ENCODE assay signal across 18 cellular contexts in the genomic region with DNA sequence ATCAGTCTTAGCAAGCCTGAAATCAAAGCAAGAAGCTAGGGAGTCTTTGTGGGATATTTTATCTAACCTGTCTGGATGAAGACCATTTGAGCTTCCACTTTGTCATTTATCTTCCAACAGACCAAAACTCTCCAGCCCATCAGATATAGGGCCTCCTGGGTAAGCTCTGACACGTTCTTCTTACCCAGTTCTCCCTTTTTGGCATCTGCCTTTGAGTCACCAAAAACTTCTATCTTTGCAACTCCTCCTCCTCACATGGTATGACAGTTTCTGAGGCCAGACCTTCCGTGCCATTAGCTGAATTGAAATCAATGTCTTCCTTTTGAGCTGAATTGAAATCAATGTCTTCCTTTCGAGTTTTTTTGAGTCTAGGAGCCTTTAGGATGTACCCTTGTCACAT.
DNase-seq lines count a peak whose midpoint lies in the region; ATAC-seq lines count a peak whose summit lies in the region.
"Had no signal": no experiment of that assay in that cellular context is flagged by ENCODE, and none has a peak within 500 bp of the region (broad histone marks: within the 10 kb centered on the region; RNA-seq: fewer than 3 reads in every experiment).

No MANE protein-coding gene starts in this region.

- peak; percentile 36 for ATAC-seq in stimulated activated naive CD8-positive, alpha-beta T cell treated with anti-CD3 and anti-CD28 coated beads, Interleukin-15, Interleukin-2, amounts not matched to agents 100 U/mL and 50 U/mL, for 24 hours
- ATAC-seq in stimulated activated naive CD8-positive, alpha-beta T cell treated with anti-CD3 and anti-CD28 coated beads, Interleukin-15, amount 100 ng/mL, for 72 hours: no peak
- ATAC-seq in GM19463 (IDR thresholded peaks at IDR 0.05; ENCODE audit: unreplicated experiment) (peak; percentile 75), GM21786 (IDR thresholded peaks at IDR 0.05; ENCODE audit: unreplicated experiment) (no peak), HG03520 (IDR thresholded peaks at IDR 0.05; ENCODE audit: unreplicated experiment) (no peak)

- no peaks in the 10 kb centered on the region for H3K79me1 ChIP-seq in mesendoderm (ENCODE audit: low read length)

- peak overlapping the region; percentile 8 for H2BK15ac ChIP-seq in mesendoderm (replicated peaks; ENCODE audit: low read depth)

- no peak overlapping the region for H3K27ac ChIP-seq in mesendoderm (ENCODE audit: low read depth, low read length)
- H3K27ac ChIP-seq: BLaER1 treated with 17β-estradiol and CSF1 and Interleukin-3, amounts not matched to agents 10 nM and 100 nM had no signal

- H3K23ac ChIP-seq in mesendoderm (ENCODE audit: low read length): no peak overlapping the region

- H3K4me1 Mint-ChIP-seq in stimulated activated naive CD8-positive, alpha-beta T cell treated with anti-CD3 and anti-CD28 coated beads, Interleukin-15, amount 100 ng/mL, for 72 hours: no peaks in the 10 kb centered on the region
- H3K4me1 Mint-ChIP-seq: B cell; CD4-positive, CD25-positive, alpha-beta regulatory T cell; CD8-positive, alpha-beta memory T cell; IgD-negative memory B cell had no signal

- no peaks in the 10 kb centered on the region for H3K36me3 ChIP-seq in mesendoderm (ENCODE audit: control insufficient read depth, insufficient read depth, low read length)

- no peak overlapping the region for H3K4me3 ChIP-seq in mesendoderm (ENCODE audit: low read length)
- H3K4me3 ChIP-seq: BLaER1 treated with 17β-estradiol and CSF1 and Interleukin-3, amounts not matched to agents 10 nM and 100 nM had no signal

- no peak overlapping the region for H4K5ac ChIP-seq in mesendoderm (ENCODE audit: low read length)

- H3K9me3 Mint-ChIP-seq in stimulated activated naive CD8-positive, alpha-beta T cell treated with anti-CD3 and anti-CD28 coated beads, Interleukin-15, amount 100 ng/mL, for 72 hours: peaks cover 23 to 29% of the 10 kb centered on the region in 2 donors

- H3K56ac ChIP-seq in mesendoderm (ENCODE audit: low read length): no peak overlapping the region

- intact Hi-C loops in head of caudate nucleus (cut with DNase I): no loop called here

- H3K27me3 ChIP-seq in mesendoderm (ENCODE audit: insufficient read depth, low read length, poor library complexity): no peaks in the 10 kb centered on the region
- H3K27me3 ChIP-seq: BLaER1 treated with 17β-estradiol and CSF1 and Interleukin-3, amounts not matched to agents 10 nM and 100 nM had no signal

- no CpG with 5 or more reads among the region's 3 CpGs for WGBS in mesendoderm (ENCODE audit: extremely low coverage, insufficient coverage, low lambda C conversion rate)

- H3K27ac Mint-ChIP-seq in stimulated activated naive CD8-positive, alpha-beta T cell treated with anti-CD3 and anti-CD28 coated beads, Interleukin-15, amount 100 ng/mL, for 72 hours: no peak overlapping the region
- H3K27ac Mint-ChIP-seq: B cell; CD4-positive, CD25-positive, alpha-beta regulatory T cell; CD8-positive, alpha-beta memory T cell; H9; IgD-negative memory B cell had no signal

- no peak overlapping the region for H4K8ac ChIP-seq in mesendoderm (ENCODE audit: low read depth, low read length)

- no peaks in the 10 kb centered on the region for H3K79me2 ChIP-seq in mesendoderm (ENCODE audit: control insufficient read depth, insufficient read depth, low read length)

- no peak overlapping the region for H3K9ac ChIP-seq in mesendoderm (ENCODE audit: low read length)
- H3K9ac ChIP-seq: BLaER1 treated with 17β-estradiol and CSF1 and Interleukin-3, amounts not matched to agents 10 nM and 100 nM had no signal

- no peak overlapping the region for H2BK120ac ChIP-seq in mesendoderm (ENCODE audit: low read depth, low read length)

- no peak overlapping the region for H2AK5ac ChIP-seq in mesendoderm (ENCODE audit: low read length)

- no peak overlapping the region for H3K4ac ChIP-seq in mesendoderm (ENCODE audit: low read depth, low read length)

- H2BK5ac ChIP-seq in mesendoderm (ENCODE audit: low read length): no peak overlapping the region

- no peak overlapping the region for H3K4me3 Mint-ChIP-seq in stimulated activated naive CD8-positive, alpha-beta T cell treated with anti-CD3 and anti-CD28 coated beads, Interleukin-15, amount 100 ng/mL, for 72 hours
- H3K4me3 Mint-ChIP-seq: B cell; CD4-positive, CD25-positive, alpha-beta regulatory T cell; CD8-positive, alpha-beta memory T cell; H9; IgD-negative memory B cell had no signal

- no peak overlapping the region for H3K4me2 ChIP-seq in mesendoderm (ENCODE audit: low read length)
- H3K4me2 ChIP-seq: BLaER1 treated with 17β-estradiol and CSF1 and Interleukin-3, amounts not matched to agents 10 nM and 100 nM had no signal

- no peaks in the 10 kb centered on the region for H3K4me1 ChIP-seq in mesendoderm (ENCODE audit: control insufficient read depth, low read depth, low read length)
- H3K4me1 ChIP-seq: Caco-2 had no signal

- no peak overlapping the region for H3K18ac ChIP-seq in mesendoderm (ENCODE audit: low read length)

- H3K27me3 Mint-ChIP-seq in stimulated activated naive CD8-positive, alpha-beta T cell treated with anti-CD3 and anti-CD28 coated beads, Interleukin-15, amount 100 ng/mL, for 72 hours: peaks cover 29% of the 10 kb centered on the region

- DNase-seq in stimulated activated naive CD8-positive, alpha-beta T cell treated with anti-CD3 and anti-CD28 coated beads, Interleukin-15, Interleukin-2, amounts not matched to agents 100 U/mL and 50 U/mL, for 24 hours: no peak
- DNase-seq in stimulated activated naive CD8-positive, alpha-beta T cell treated with anti-CD3 and anti-CD28 coated beads, Interleukin-15, amount 100 ng/mL, for 72 hours: no peak
- no peak for DNase-seq in mesendoderm
- no peak for DNase-seq in head of caudate nucleus
- DNase-seq: Caco-2; CD4-positive, CD25-positive, alpha-beta regulatory T cell; CD8-positive, alpha-beta memory T cell; DMS153; DMS79; GF-D8; H9; KBM-7 had no signal

Comparison
In these comparisons a context has a peak if more than half of its experiments do, and no peak if none do; other contexts are left out.
1. ATAC-seq: peak in stimulated activated naive CD8-positive, alpha-beta T cell treated with anti-CD3 and anti-CD28 coated beads, Interleukin-15, Interleukin-2, amounts not matched to agents 100 U/mL and 50 U/mL, for 24 hours (single experiment) and GM19463 (single experiment); none in stimulated activated naive CD8-positive, alpha-beta T cell treated with anti-CD3 and anti-CD28 coated beads, Interleukin-15, amount 100 ng/mL, for 72 hours (single experiment), GM21786 (single experiment) and HG03520 (single experiment).